16 cellular contexts compared by ENCODE assay signal in the genomic region with DNA sequence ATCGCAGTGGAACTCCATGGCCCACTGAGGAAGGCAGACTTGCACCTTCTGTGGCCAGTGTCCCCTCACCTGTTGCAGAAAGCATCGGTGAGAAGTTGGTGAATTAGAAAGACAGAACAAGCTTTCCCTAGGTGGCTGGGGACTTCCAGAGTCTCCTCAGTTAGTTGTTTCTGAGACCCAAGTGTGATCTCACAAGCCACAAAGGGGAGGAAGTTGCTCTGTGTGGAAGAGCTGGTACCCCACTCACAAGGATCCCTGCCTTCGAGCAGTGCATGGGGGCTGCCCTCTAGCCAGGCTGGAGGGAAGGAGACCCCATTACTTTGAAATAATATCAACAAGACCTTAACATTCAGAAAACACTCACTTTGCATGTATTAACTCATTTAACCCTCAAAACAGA. TPM values are rescaled to one million over a fixed set of nuclear protein-coding genes. Genes with fewer than 3 reads are reported as not detected.
DNase-seq lines count a peak whose midpoint lies in the region; ATAC-seq and TF ChIP-seq lines count a peak whose summit lies in the region.
"Had no signal": no experiment of that assay in that cellular context is flagged by ENCODE, and none has a peak within 500 bp of the region (broad histone marks: within the 10 kb centered on the region; RNA-seq: fewer than 3 reads in every experiment).

No MANE protein-coding gene starts in this region.

- no peak for ATAC-seq in thoracic aorta (ENCODE audit: insufficient number of reproducible peaks, low FRiP score, low read depth)
- no peak for ATAC-seq in GM19467 (IDR thresholded peaks at IDR 0.05; ENCODE audit: unreplicated experiment)
- ATAC-seq: left colon, SK-N-SH treated with all-trans-retinoic acid at 6 μM for 48 hours had no signal

- no peak for TF ChIP-seq CTCF in GM20000 (IDR thresholded peaks at IDR 0.05; ENCODE audit: extremely low read depth, missing control alignments)
- no peak for TF ChIP-seq CTCF in ascending aorta (IDR thresholded peaks at IDR 0.05)
- TF ChIP-seq CTCF in thoracic aorta (IDR thresholded peaks at IDR 0.05) = no peak

- H3K9ac ChIP-seq in muscle layer of colon (ENCODE audit: low read length) = peak overlapping the region; percentile 47

- intact Hi-C loops in ascending aorta (cut with DNase I) = no loop called here

- H3K9me3 ChIP-seq in ascending aorta (no peaks in the 10 kb centered on the region), muscle layer of colon (ENCODE audit: low read length) (no peaks in the 10 kb centered on the region), thoracic aorta (no peaks in the 10 kb centered on the region)

- peak overlapping the region; percentile 88 to 92 for H3K27ac ChIP-seq in ascending aorta
- peak overlapping the region; percentile 85 for H3K27ac ChIP-seq in muscle layer of colon (ENCODE audit: low read depth, low read length)
- H3K27ac ChIP-seq in thoracic aorta = peak overlapping the region; percentile 86 to 95
- H3K27ac ChIP-seq: C4-2B had no signal

- peak overlapping the region; percentile 56 to 63 for H3K4me3 ChIP-seq in ascending aorta
- peak overlapping the region in 1 of 2 donors; percentile 67 for H3K4me3 ChIP-seq in muscle layer of colon (ENCODE audit: low read depth in 1 of 2, low read length in 2 of 2)
- H3K4me3 ChIP-seq in thoracic aorta = peak overlapping the region; percentile 79

- H3K36me3 ChIP-seq in ascending aorta (peaks cover 2 to 5% of the 10 kb centered on the region in 2 donors), muscle layer of colon (ENCODE audit: insufficient read depth, low read length) (no peaks in the 10 kb centered on the region), thoracic aorta (peaks cover under 1% of the 10 kb centered on the region)

- H3K27me3 ChIP-seq in ascending aorta (no peaks in the 10 kb centered on the region), muscle layer of colon (ENCODE audit: control insufficient read depth in 1 of 2, insufficient read depth in 2 of 2, low read length in 2 of 2) (no peaks in the 10 kb centered on the region), thoracic aorta (replicated peaks; ENCODE audit: insufficient read depth) (no peaks in the 10 kb centered on the region)

- H3K4me1 ChIP-seq in ascending aorta (peaks cover 12 to 31% of the 10 kb centered on the region in 2 donors), muscle layer of colon (ENCODE audit: insufficient read depth, low read length) (peaks cover 59% of the 10 kb centered on the region), thoracic aorta (ENCODE audit: control insufficient read depth in 1 of 2, low read depth in 2 of 2) (peaks cover 24 to 58% of the 10 kb centered on the region in 2 donors)

- peak; percentile 54 for DNase-seq in GM20000 (ENCODE audit: low spot score)
- no peak for DNase-seq in ascending aorta (ENCODE audit: low spot score in 2 of 2)
- DNase-seq in thoracic aorta (ENCODE audit: low spot score) = no peak
- no peak for DNase-seq in NCI-H146 (lab: John Stamatoyannopoulos, UW)
- DNase-seq in T1000 (lab: John Stamatoyannopoulos, UW) = no peak
- DNase-seq: left colon, MV-4-11, NCI-H226, nucleus accumbens, trophoblast cell had no signal

RNA-seq across cellular contexts. Expression of a gene that starts 2.1 kb away (rescaled TPM):
- 142 TPM for total RNA-seq in ascending aorta
- total RNA-seq in thoracic aorta = 100 to 1,000 TPM; 232 to 244 TPM
- total RNA-seq: Daoy, endothelial cell of umbilical vein had no signal

RNA-seq across cellular contexts. Expression of a gene that starts 16.2 kb away (rescaled TPM):
- total RNA-seq in ascending aorta = not detected
- not detected for total RNA-seq in thoracic aorta
- total RNA-seq: Daoy, endothelial cell of umbilical vein, left colon had no signal
